13 cellular contexts compared by ENCODE assay signal in genomic region chr1:232590742-232591082, GRCh38. TPM values are rescaled to one million over a fixed set of nuclear protein-coding genes. Genes with fewer than 3 reads are reported as not detected.
DNase-seq lines count a peak whose midpoint lies in the region; ATAC-seq and TF ChIP-seq lines count a peak whose summit lies in the region.
"Had no signal": no experiment of that assay in that cellular context is flagged by ENCODE, and none has a peak within 500 bp of the region (broad histone marks: within the 10 kb centered on the region; RNA-seq: fewer than 3 reads in every experiment).

No MANE protein-coding gene starts in this region.

- H3K9me3 ChIP-seq in osteoblast (ENCODE audit: low read depth, low read length) (no peaks in the 10 kb centered on the region), HAP-1 (no peaks in the 10 kb centered on the region), colonic mucosa (no peaks in the 10 kb centered on the region)

- no peak overlapping the region for H3K4me2 ChIP-seq in osteoblast (ENCODE audit: insufficient read depth, low read length)
- H3K4me2 ChIP-seq: GM23338 had no signal

- no peaks in the 10 kb centered on the region for H3K79me2 ChIP-seq in osteoblast (ENCODE audit: insufficient read depth, low read length)

- H3K27me3 ChIP-seq in osteoblast (ENCODE audit: insufficient read depth, low read length) (no peaks in the 10 kb centered on the region), HAP-1 (ENCODE audit: low read depth) (no peaks in the 10 kb centered on the region), colonic mucosa (no peaks in the 10 kb centered on the region)

- DNase-seq in NOMO-1 treated with DMSO at 0.1 percent for 48 hours (lab: John Stamatoyannopoulos, UW; ENCODE audit: unreplicated experiment) (peak; percentile 68), osteoblast (ENCODE audit: insufficient read length, low spot score, missing footprints) (peak; percentile 41), HAP-1 (ENCODE audit: low spot score in 2 of 2) (no peak), left colon (no peak), foreskin fibroblast (no peak), colonic mucosa (no peak)
- DNase-seq: erythroblast, mesendoderm, NCI-H1092 had no signal

- intact Hi-C loops in left colon (cut with DNase I, micrococcal nuclease) (no loop called here), colonic mucosa (cut with DNase I) (no loop called here)

- TF ChIP-seq CTCF in osteoblast (IDR thresholded peaks at IDR 0.05; ENCODE audit: extremely low read depth, low read depth, low read length): no peak
- TF ChIP-seq CTCF in foreskin fibroblast (IDR thresholded peaks at IDR 0.05; ENCODE audit: low read depth, low read length): no peak
- TF ChIP-seq CTCF in colonic mucosa (IDR thresholded peaks at IDR 0.05): no peak

- no peaks in the 10 kb centered on the region for H4K20me1 ChIP-seq in osteoblast (ENCODE audit: insufficient read depth, low read length)

- peak; percentile 68 for ATAC-seq in GM18873 (IDR thresholded peaks at IDR 0.05; ENCODE audit: low FRiP score, unreplicated experiment)
- peak; percentile 45 for ATAC-seq in HG02642 (IDR thresholded peaks at IDR 0.05; ENCODE audit: poor library complexity, unreplicated experiment)
- ATAC-seq in left colon: no peak
- ATAC-seq: activated naive CD4-positive, alpha-beta T cell treated with anti-CD3 and anti-CD28 coated beads, Interleukin-2, amount 50 U/mL, for 72 hours had no signal

- H3K36me3 ChIP-seq in osteoblast (ENCODE audit: insufficient read depth, low read length) (no peaks in the 10 kb centered on the region), HAP-1 (replicated peaks) (no peaks in the 10 kb centered on the region), colonic mucosa (no peaks in the 10 kb centered on the region)

- no peaks in the 10 kb centered on the region for H3K4me1 ChIP-seq in osteoblast (ENCODE audit: insufficient read depth, low read length)
- peaks cover 4% of the 10 kb centered on the region for H3K4me1 ChIP-seq in HAP-1
- H3K4me1 ChIP-seq in colonic mucosa: no peaks in the 10 kb centered on the region

- in situ Hi-C loops in HAP-1 (cut with MboI; ENCODE audit: low sequenced_read_pairs): no loop called here

- H3K4me3 ChIP-seq in osteoblast (ENCODE audit: insufficient read depth, low read length) (no peak overlapping the region), HAP-1 (no peak overlapping the region), foreskin fibroblast (ENCODE audit: low read depth in 1 of 2, low read length in 2 of 2) (no peak overlapping the region), colonic mucosa (no peak overlapping the region)
- H3K4me3 ChIP-seq: GM23338 had no signal

- H3K27ac ChIP-seq in osteoblast (ENCODE audit: low read depth, low read length): no peak overlapping the region
- H3K27ac ChIP-seq in colonic mucosa: no peak overlapping the region

- H3K9ac ChIP-seq in colonic mucosa (ENCODE audit: low read depth in 2 of 2, low read length in 2 of 2): no peak overlapping the region

- no peak overlapping the region for H2AFZ ChIP-seq in osteoblast (ENCODE audit: low read length)
- H2AFZ ChIP-seq: GM23338 had no signal

RNA-seq across cellular contexts. Expression of gene SIPA1L2, which starts 39.2 kb away (rescaled TPM):
- 6.9 and 8.0 TPM in 2 replicates for total RNA-seq in osteoblast
- 10 to 100 TPM; 76.5 to 89.8 TPM for total RNA-seq in left colon
- 10 to 100 TPM; 53.6 to 64.4 TPM for total RNA-seq in colonic mucosa

Comparison
In these comparisons a context has a peak if more than half of its experiments do, and no peak if none do; other contexts are left out.
1. DNase-seq: peak in NOMO-1 treated with DMSO at 0.1 percent for 48 hours (single experiment) and osteoblast (single experiment); none in HAP-1 (0 of 2), left colon (0 of 2), foreskin fibroblast (0 of 2) and colonic mucosa (single experiment).